Comparison of ENCODE assay signal across 29 cellular contexts in the genomic region with DNA sequence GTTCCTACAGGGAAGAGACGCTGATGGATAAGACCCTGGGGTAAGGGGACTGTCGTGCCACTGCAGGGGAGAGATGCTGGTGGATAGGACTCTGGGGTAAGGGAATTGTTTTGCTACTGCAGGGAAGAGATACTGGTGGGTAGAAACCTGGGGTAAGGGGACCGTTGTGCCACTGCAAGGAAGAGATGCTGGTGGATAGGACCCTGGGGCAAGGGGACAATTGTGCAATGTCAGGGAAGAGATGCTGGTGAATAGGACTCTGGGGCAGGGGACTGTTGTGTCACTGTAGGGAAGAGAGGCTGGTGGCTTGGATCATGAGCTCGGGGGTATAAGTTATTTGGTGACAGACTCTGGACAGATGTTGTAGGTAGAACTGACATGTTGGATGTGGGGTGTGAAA. TPM values are rescaled to one million over a fixed set of nuclear protein-coding genes. Genes with fewer than 3 reads are reported as not detected.
A peak's percentile ranks its signal among the peaks of the same experiment; 100 is the strongest.
DNase-seq lines count a peak whose midpoint lies in the region; TF ChIP-seq lines count a peak whose summit lies in the region.
"Had no signal": no experiment of that assay in that cellular context is flagged by ENCODE, and none has a peak within 500 bp of the region (broad histone marks: within the 10 kb centered on the region; RNA-seq: fewer than 3 reads in every experiment).

No MANE protein-coding gene starts in this region.

- no peak overlapping the region for H2BK5ac ChIP-seq in trophoblast cell (ENCODE audit: low read depth, low read length, poor library complexity)

- no peak overlapping the region for H2BK12ac ChIP-seq in trophoblast cell (ENCODE audit: low read length)

- H3K36me3 ChIP-seq in PC-9 (ENCODE audit: low read depth), result no peaks in the 10 kb centered on the region; the same call in 1 of the 2 replicates
- H3K36me3 ChIP-seq in trophoblast cell (ENCODE audit: control insufficient read depth in 1 of 2, insufficient read depth in 2 of 2, low read length in 2 of 2), result no peaks in the 10 kb centered on the region
- H3K36me3 ChIP-seq: BE2C, BLaER1 had no signal

- BruUV-seq in PC-9 (replicated peaks; lab: Mats Ljungman, UMichigan), result no TSS peak

- no peak overlapping the region for H3K23ac ChIP-seq in trophoblast cell (ENCODE audit: low read length)

- H3K27me3 ChIP-seq in PC-9 (ENCODE audit: insufficient read depth, low read depth) (no peaks in the 10 kb centered on the region), trophoblast cell (ENCODE audit: insufficient read depth, low read length) (no peaks in the 10 kb centered on the region)
- H3K27me3 ChIP-seq: BE2C, BLaER1 had no signal

- no peaks in the 10 kb centered on the region for H3K79me1 ChIP-seq in trophoblast cell (ENCODE audit: low read length)

- no CpG with 5 or more reads among the region's 4 CpGs for WGBS in trophoblast cell (ENCODE audit: extremely low coverage, insufficient coverage, insufficient read length)

- TF ChIP-seq CTCF in PC-9 (conservative IDR thresholded peaks at IDR 0.05) (no peak), RWPE1 (conservative IDR thresholded peaks at IDR 0.05; ENCODE audit: low read depth) (no peak)

- H3K9me2 ChIP-seq in PC-9 (ENCODE audit: insufficient read depth), result no peaks in the 10 kb centered on the region

- POLR2A ChIA-PET in PC-9 (lab: Charles Lee; ENCODE audit: unreplicated experiment) (no interaction called here), RWPE1 (lab: Yijun Ruan, JAX; ENCODE audit: low non-redundant PET) (no interaction called here)

- no peak overlapping the region for H2BK120ac ChIP-seq in trophoblast cell (ENCODE audit: insufficient read depth, low read length, poor library complexity)

- no peak overlapping the region for H3K14ac ChIP-seq in trophoblast cell (ENCODE audit: low read length)

- no peak overlapping the region for H4K12ac ChIP-seq in trophoblast cell (ENCODE audit: low read depth, low read length)

- H3F3A ChIP-seq in PC-9 (ENCODE audit: insufficient read depth, low read depth), result peaks cover 30% of the 10 kb centered on the region

- H3K4me1 ChIP-seq in PC-9 (replicated peaks; ENCODE audit: insufficient read depth) (peaks cover 45% of the 10 kb centered on the region), trophoblast cell (ENCODE audit: control insufficient read depth in 1 of 2, insufficient read depth in 2 of 2, low read length in 2 of 2) (no peaks in the 10 kb centered on the region)
- H3K4me1 ChIP-seq: BE2C, BLaER1 had no signal

- H3K9ac ChIP-seq in trophoblast cell (ENCODE audit: low read length), result no peak overlapping the region
- H3K9ac ChIP-seq: BLaER1 had no signal

- H3K4me3 ChIP-seq in PC-9, result no peak overlapping the region
- no peak overlapping the region for H3K4me3 ChIP-seq in trophoblast cell (ENCODE audit: low read depth, low read length)
- H3K4me3 ChIP-seq: BLaER1, GM12878 had no signal

- DNase-seq in PC-9 (no peak), RWPE1 (ENCODE audit: low spot score) (no peak), epithelial cell of prostate (ENCODE audit: low read depth, low spot score) (no peak), trophoblast cell (peak; percentile 85 to 91), NCI-H748 treated with DMSO at 0.1 percent for 48 hours (lab: John Stamatoyannopoulos, UW) (no peak)
- DNase-seq in activated CD4-positive, alpha-beta T cell treated with anti-CD3 and anti-CD28 coated beads for 4 hours, result no peak
- no peak for DNase-seq in stimulated activated naive CD4-positive, alpha-beta T cell (lab: John Stamatoyannopoulos, UW)
- no peak for DNase-seq in stimulated activated CD4-positive, alpha-beta T cell treated with anti-CD3 and anti-CD28 coated beads, Interleukin-15, amount 100 ng/mL, for 24 hours
- DNase-seq: 8988T; ACHN; BE2C; C1 segment of cervical spinal cord; CD4-positive, alpha-beta memory T cell; CD4-positive, CD25-positive, alpha-beta regulatory T cell; CD8-positive, alpha-beta memory T cell; COR-L47; DMS 273 treated with DMSO at 0.1 percent for 48 hours; DMS153; DMS53; DMS79; DND-41; EL; GDM1 had no signal

- no peak overlapping the region for H4K8ac ChIP-seq in trophoblast cell (ENCODE audit: low read depth, low read length)

- H2AK5ac ChIP-seq in trophoblast cell (ENCODE audit: low read length), result no peak overlapping the region

- H3K9me3 ChIP-seq in PC-9 (ENCODE audit: insufficient read depth, low read depth) (no peaks in the 10 kb centered on the region), trophoblast cell (ENCODE audit: insufficient read depth, low read depth, low read length) (no peaks in the 10 kb centered on the region)
- H3K9me3 ChIP-seq: BE2C, BLaER1 had no signal

- CTCF ChIA-PET in PC-9 (lab: Charles Lee), result no interaction called here
- CTCF ChIA-PET in RWPE1 (lab: Yijun Ruan, JAX), result no interaction called here

- H3K18ac ChIP-seq in trophoblast cell (ENCODE audit: low read length), result no peak overlapping the region

- H3K79me2 ChIP-seq in PC-9 (ENCODE audit: low read depth), result peaks cover 86% of the 10 kb centered on the region
- H3K79me2 ChIP-seq in trophoblast cell (ENCODE audit: control insufficient read depth, insufficient read depth, low read length, poor library complexity), result no peaks in the 10 kb centered on the region

- H3K27ac ChIP-seq in PC-9 (peak overlapping the region; percentile 80), RWPE1 (peak overlapping the region; percentile 70), epithelial cell of prostate (peak overlapping the region; percentile 98), trophoblast cell (ENCODE audit: low read depth, low read length) (no peak overlapping the region)
- H3K27ac ChIP-seq: BLaER1 had no signal

- no peak overlapping the region for H4K91ac ChIP-seq in trophoblast cell (ENCODE audit: low read depth, low read length)

- no peaks in the 10 kb centered on the region for H4K20me1 ChIP-seq in PC-9 (ENCODE audit: insufficient read depth)
- H4K20me1 ChIP-seq: BLaER1 had no signal

- H2AFZ ChIP-seq in PC-9, result no peak overlapping the region
- no peak overlapping the region for H2AFZ ChIP-seq in trophoblast cell (ENCODE audit: insufficient read depth, low read length, poor library complexity)

- H3K4me2 ChIP-seq in PC-9 (no peak overlapping the region), trophoblast cell (ENCODE audit: low read length) (no peak overlapping the region)
- H3K4me2 ChIP-seq: BLaER1 had no signal

- no peak overlapping the region for H3K4ac ChIP-seq in trophoblast cell (ENCODE audit: low read depth, low read length)

- intact Hi-C loops in PC-9 (cut with micrococcal nuclease; ENCODE audit: unreplicated experiment), result no loop called here

RNA-seq across cellular contexts. Expression of gene WNT7A, which starts 37.6 kb away (rescaled TPM):
- total RNA-seq in PC-9 (2021), result 4.7 and 6.3 TPM in 2 replicates
- polyA plus RNA-seq in trophoblast cell (2013), result 0.37 and 0.46 TPM in 2 replicates
- total RNA-seq: A673, G401 had no signal
- polyA plus RNA-seq: AG04450, CD14-positive monocyte, GM12878 had no signal

Comparison
In these comparisons a context has a peak if more than half of its experiments do, and no peak if none do; other contexts are left out.
1. DNase-seq: peak in trophoblast cell (2 of 2); none in PC-9 (0 of 2), RWPE1 (single experiment), epithelial cell of prostate (single experiment), activated CD4-positive, alpha-beta T cell treated with anti-CD3 and anti-CD28 coated beads for 4 hours (0 of 2), stimulated activated naive CD4-positive, alpha-beta T cell (0 of 6), NCI-H748 treated with DMSO at 0.1 percent for 48 hours (single experiment) and stimulated activated CD4-positive, alpha-beta T cell treated with anti-CD3 and anti-CD28 coated beads, Interleukin-15, amount 100 ng/mL, for 24 hours (single experiment).